In genomic region chr16:88309174-88309904, GRCh38 we compare ENCODE assay signal across 27 cellular contexts.
"Had no signal": no experiment of that assay in that cellular context is flagged by ENCODE, and none has a peak within 500 bp of the region (broad histone marks: within the 10 kb centered on the region; RNA-seq: fewer than 3 reads in every experiment).

No MANE protein-coding gene starts in this region.

- H3K36me3 ChIP-seq: breast epithelium, colonic mucosa, esophagus squamous epithelium, sigmoid colon, transverse colon had no signal

- H3K4me3 Mint-ChIP-seq: activated CD4-positive, alpha-beta T cell treated with anti-CD3 and anti-CD28 coated beads, Interleukin-2, amount 10 ng/mL, durations not matched to agents 7 days and 5 days; activated CD8-positive, alpha-beta memory T cell treated with anti-CD3 and anti-CD28 coated beads, Interleukin-2, amount 10 ng/mL, durations not matched to agents 7 days and 5 days; activated CD8-positive, alpha-beta T cell treated with anti-CD3 and anti-CD28 coated beads, Interleukin-2, amount 10 ng/mL, durations not matched to agents 7 days and 5 days; activated naive CD4-positive, alpha-beta T cell treated with anti-CD3 and anti-CD28 coated beads, Interleukin-2, amount 50 U/mL, for 24 hours; activated naive CD8-positive, alpha-beta T cell treated with anti-CD3 and anti-CD28 coated beads, Interleukin-2, amount 50 U/mL, for 24 hours; mesothelial cell of epicardium; naive B cell; neural crest cell had no signal

- H3K4me1 Mint-ChIP-seq: activated CD4-positive, alpha-beta T cell treated with anti-CD3 and anti-CD28 coated beads, Interleukin-2, amount 10 ng/mL, durations not matched to agents 7 days and 5 days; activated CD8-positive, alpha-beta memory T cell treated with anti-CD3 and anti-CD28 coated beads, Interleukin-2, amount 10 ng/mL, durations not matched to agents 7 days and 5 days; activated naive CD4-positive, alpha-beta T cell treated with anti-CD3 and anti-CD28 coated beads, Interleukin-2, amount 50 U/mL, for 24 hours; activated naive CD8-positive, alpha-beta T cell treated with anti-CD3 and anti-CD28 coated beads, Interleukin-2, amount 50 U/mL, for 24 hours had no signal

- H3K27me3 ChIP-seq: breast epithelium, colonic mucosa, sigmoid colon, testis, transverse colon had no signal

- H3K4me1 ChIP-seq: breast epithelium, colonic mucosa had no signal

- H3K9me3 ChIP-seq: colonic mucosa, esophagus squamous epithelium, sigmoid colon, testis, transverse colon had no signal

- H3K27ac ChIP-seq: breast epithelium, colonic mucosa, epithelial cell of prostate, esophagus squamous epithelium, sigmoid colon, testis, transverse colon had no signal

- H3K36me3 Mint-ChIP-seq: activated CD8-positive, alpha-beta memory T cell treated with anti-CD3 and anti-CD28 coated beads, Interleukin-2, amount 10 ng/mL, durations not matched to agents 7 days and 5 days; activated naive CD4-positive, alpha-beta T cell treated with anti-CD3 and anti-CD28 coated beads, Interleukin-2, amount 50 U/mL, for 24 hours; naive B cell had no signal

- ATAC-seq: activated CD8-positive, alpha-beta memory T cell treated with anti-CD3 and anti-CD28 coated beads, Interleukin-2, amount 10 ng/mL, durations not matched to agents 7 days and 5 days; activated CD8-positive, alpha-beta T cell treated with anti-CD3 and anti-CD28 coated beads, Interleukin-2, amount 10 ng/mL, durations not matched to agents 7 days and 5 days; activated naive CD8-positive, alpha-beta T cell treated with anti-CD3 and anti-CD28 coated beads, Interleukin-2, amount 50 U/mL, for 24 hours; SK-N-SH treated with all-trans-retinoic acid at 6 μM for 48 hours had no signal

- H3K4me3 ChIP-seq: breast epithelium, colonic mucosa, esophagus squamous epithelium, sigmoid colon, testis, transverse colon had no signal

- H3K27ac Mint-ChIP-seq: activated CD4-positive, alpha-beta T cell treated with anti-CD3 and anti-CD28 coated beads, Interleukin-2, amount 10 ng/mL, durations not matched to agents 7 days and 5 days; activated CD8-positive, alpha-beta memory T cell treated with anti-CD3 and anti-CD28 coated beads, Interleukin-2, amount 10 ng/mL, durations not matched to agents 7 days and 5 days; activated CD8-positive, alpha-beta T cell treated with anti-CD3 and anti-CD28 coated beads, Interleukin-2, amount 10 ng/mL, durations not matched to agents 7 days and 5 days; activated naive CD4-positive, alpha-beta T cell treated with anti-CD3 and anti-CD28 coated beads, Interleukin-2, amount 50 U/mL, for 24 hours; activated naive CD8-positive, alpha-beta T cell treated with anti-CD3 and anti-CD28 coated beads, Interleukin-2, amount 50 U/mL, for 24 hours; activated T-helper 2 cell treated with anti-CD3 and anti-CD28 coated beads, Interferon-gamma antibody, Interleukin-2, Interleukin-4, amounts not matched to agents 10 μg/mL and 5 μg/mL and 100 μg/mL, durations not matched to agents 14 hours and 24 hours and 36 hours; mesothelial cell of epicardium had no signal

- DNase-seq: activated CD4-positive, alpha-beta T cell treated with anti-CD3 and anti-CD28 coated beads, Interleukin-2, amount 10 ng/mL, durations not matched to agents 7 days and 5 days; activated CD4-positive, CD25-positive, alpha-beta regulatory T cell treated with anti-CD3 and anti-CD28 coated beads, Interleukin-2, amount 50 U/mL, for 72 hours; activated CD8-positive, alpha-beta memory T cell treated with anti-CD3 and anti-CD28 coated beads, Interleukin-2, amount 10 ng/mL, durations not matched to agents 7 days and 5 days; activated CD8-positive, alpha-beta T cell treated with anti-CD3 and anti-CD28 coated beads, Interleukin-2, amount 10 ng/mL, durations not matched to agents 7 days and 5 days; activated naive CD8-positive, alpha-beta T cell treated with anti-CD3 and anti-CD28 coated beads, Interleukin-2, amount 50 U/mL, for 24 hours; activated T-cell treated with anti-CD3 and anti-CD28 coated beads, Interleukin-2, amount 50 U/mL, for 48 hours; amygdala; colonic mucosa; effector CD8-positive, alpha-beta T cell; esophagus squamous epithelium; foreskin melanocyte; mammary epithelial cell; naive B cell; sigmoid colon; stimulated activated CD4-positive, alpha-beta T cell treated with anti-CD3 and anti-CD28 coated beads, Interleukin-15, amount 100 ng/mL, for 24 hours; stimulated activated CD4-positive, alpha-beta T cell treated with anti-CD3 and anti-CD28 coated beads, Interleukin-2, amount 100 ng/mL, for 24 hours; stimulated activated naive CD4-positive, alpha-beta T cell; T-helper 2 cell; testis; transverse colon had no signal
